8 cellular contexts compared by ENCODE assay signal in the genomic region with DNA sequence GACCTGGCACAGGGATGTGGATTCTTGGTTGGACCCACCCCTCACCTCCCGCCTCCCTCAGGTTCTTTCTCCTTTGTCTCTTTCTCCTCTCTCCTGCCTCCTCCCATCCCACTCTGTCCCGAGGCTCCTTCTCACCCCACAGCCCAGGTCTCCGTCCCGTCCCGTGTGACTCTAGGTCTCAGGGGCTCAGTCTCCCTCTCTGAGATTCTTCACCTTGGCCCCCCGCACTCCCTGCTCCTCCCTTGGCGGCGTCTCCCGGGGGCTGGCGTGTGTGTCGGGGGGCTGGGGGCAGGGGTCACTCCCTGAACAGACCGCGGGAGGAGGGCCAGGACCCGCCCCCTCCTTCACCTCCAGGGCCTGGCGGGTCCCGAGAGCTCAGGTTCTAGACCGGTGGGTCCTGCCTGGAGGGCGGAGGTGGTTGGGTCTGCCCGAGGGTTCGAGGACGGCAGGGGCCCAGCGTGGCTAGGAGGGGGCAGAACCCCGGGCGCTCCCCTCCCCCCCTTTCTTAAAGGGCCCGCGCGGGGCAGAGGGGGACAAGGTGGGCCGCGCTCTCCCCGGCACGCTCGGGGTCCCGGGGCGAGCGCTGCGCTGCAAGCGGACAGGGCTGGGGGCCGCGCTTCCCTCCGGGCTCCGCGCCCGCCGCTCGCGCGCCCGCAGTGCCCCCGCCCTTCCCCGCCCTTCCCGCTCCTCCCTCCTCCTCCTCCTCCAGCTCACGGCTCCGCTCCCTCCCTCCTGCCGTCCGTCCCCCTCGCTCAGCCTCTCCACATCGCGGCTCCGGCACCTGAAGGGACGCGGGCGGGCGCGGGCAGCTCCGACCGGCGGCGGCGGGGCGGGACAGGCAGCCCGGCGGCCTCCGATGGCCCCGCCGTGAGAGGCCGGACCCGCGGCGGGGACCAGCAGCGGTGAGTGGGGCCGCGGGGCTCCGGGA. TPM values are rescaled to one million over a fixed set of nuclear protein-coding genes. Genes with fewer than 3 reads are reported as not detected.
DNase-seq lines count a peak whose midpoint lies in the region; ATAC-seq lines count a peak whose summit lies in the region.

Gene PSD2, plus strand, starts transcription at position 735 of the 928 bp plus-strand sequence. CDS start 13,633 bp downstream, outside the sequence.

- H3K9ac ChIP-seq in mesendoderm (ENCODE audit: low read length) = no peak within 1 kb of the TSS

- no peak within 1 kb of the TSS for H3K4ac ChIP-seq in mesendoderm (ENCODE audit: low read depth, low read length)

- H3K18ac ChIP-seq in mesendoderm (ENCODE audit: low read length) = no peak within 1 kb of the TSS

- peak within 1 kb of the TSS; percentile 68 for H3K27ac ChIP-seq in caudate nucleus (ENCODE audit: low read depth, low read length)
- H3K27ac ChIP-seq in mesendoderm (ENCODE audit: low read depth, low read length) = no peak within 1 kb of the TSS

- no peak within 1 kb of the TSS for H3K56ac ChIP-seq in mesendoderm (ENCODE audit: low read length)

- H3K79me2 ChIP-seq in mesendoderm (ENCODE audit: control insufficient read depth, insufficient read depth, low read length) = no peaks in the 10 kb centered on the region

- no peak within 1 kb of the TSS for H2AK5ac ChIP-seq in mesendoderm (ENCODE audit: low read length)

- H4K5ac ChIP-seq in mesendoderm (ENCODE audit: low read length) = no peak within 1 kb of the TSS

- H2BK5ac ChIP-seq in mesendoderm (ENCODE audit: low read length) = no peak within 1 kb of the TSS

- peak within 1 kb of the TSS; percentile 21 for H3K4me2 ChIP-seq in mesendoderm (ENCODE audit: low read length)

- H3K27me3 ChIP-seq in mesendoderm (ENCODE audit: insufficient read depth, low read length, poor library complexity) = peaks cover 50% of the 10 kb centered on the region

- no peak within 1 kb of the TSS for H3K4me3 ChIP-seq in mesendoderm (ENCODE audit: low read length)

- WGBS in mesendoderm (ENCODE audit: extremely low coverage, insufficient coverage, low lambda C conversion rate) = no CpG with 5 or more reads among the region's 83 CpGs

- no peaks in the 10 kb centered on the region for H3K4me1 ChIP-seq in mesendoderm (ENCODE audit: control insufficient read depth, low read depth, low read length)

- ATAC-seq in GM18502 (IDR thresholded peaks at IDR 0.05; ENCODE audit: poor library complexity, unreplicated experiment) (no peak), HG02623 (IDR thresholded peaks at IDR 0.05; ENCODE audit: unreplicated experiment) (no peak), GM18517 (IDR thresholded peaks at IDR 0.05; ENCODE audit: unreplicated experiment) (no peak)

- H3K79me1 ChIP-seq in mesendoderm (ENCODE audit: low read length) = no peaks in the 10 kb centered on the region

- no peak within 1 kb of the TSS for H3K23ac ChIP-seq in mesendoderm (ENCODE audit: low read length)

- no peak within 1 kb of the TSS for H2BK15ac ChIP-seq in mesendoderm (replicated peaks; ENCODE audit: low read depth)

- H2BK120ac ChIP-seq in mesendoderm (ENCODE audit: low read depth, low read length) = no peak within 1 kb of the TSS

- H3K36me3 ChIP-seq in mesendoderm (ENCODE audit: control insufficient read depth, insufficient read depth, low read length) = no peaks in the 10 kb centered on the region

- H4K8ac ChIP-seq in mesendoderm (ENCODE audit: low read depth, low read length) = no peak within 1 kb of the TSS

- DNase-seq in Daoy (ENCODE audit: low read depth) (peak; percentile 62), NCI-H2196 treated with DMSO at 0.1 percent for 48 hours (lab: John Stamatoyannopoulos, UW; ENCODE audit: unreplicated experiment) (peak; percentile 8), caudate nucleus (lab: John Stamatoyannopoulos, UW) (peak in 43 of 61 donors; percentile 7 to 84 (median 38)), mesendoderm (peak; percentile 53), COLO668 (lab: John Stamatoyannopoulos, UW; ENCODE audit: unreplicated experiment) (no peak)

RNA-seq across cellular contexts. Expression of gene PSD2, which starts in this region (rescaled TPM):
- 0.18 and 0.40 TPM in 2 replicates for total RNA-seq in Daoy (2014; rRNA removed; shearing (Covaris generic))
- 0.04 TPM for polyA plus RNA-seq in mesendoderm (2013, experiment 1 of 2)
- polyA plus RNA-seq in mesendoderm (2013, experiment 2 of 2) = 0.03 TPM

Comparison
In these comparisons a context has a peak if more than half of its experiments do, and no peak if none do; other contexts are left out.
1. Peak in DNase-seq in Daoy; RNA of the gene not detected or under 1 TPM.